In genomic region chr14:34993444-34993843, GRCh38 we compare ENCODE assay signal across 18 cellular contexts. TPM values are rescaled to one million over a fixed set of nuclear protein-coding genes. Genes with fewer than 3 reads are reported as not detected.
DNase-seq lines count a peak whose midpoint lies in the region; ATAC-seq, FAIRE-seq and TF ChIP-seq lines count a peak whose summit lies in the region.
"Had no signal": no experiment of that assay in that cellular context is flagged by ENCODE, and none has a peak within 500 bp of the region (broad histone marks: within the 10 kb centered on the region; RNA-seq: fewer than 3 reads in every experiment).

No MANE protein-coding gene starts in this region.

- H3K27ac ChIP-seq in heart right ventricle (no peak overlapping the region), RWPE1 (peak overlapping the region; percentile 25), endothelial cell of umbilical vein (ENCODE audit: insufficient read depth, low read depth, low read length) (no peak overlapping the region)
- H3K27ac ChIP-seq in CD8-positive, alpha-beta T cell (ENCODE audit: low read depth, low read length) = no peak overlapping the region
- H3K27ac ChIP-seq: C4-2B had no signal

- peaks cover 24% of the 10 kb centered on the region for H3K36me3 Mint-ChIP-seq in CD8-positive, alpha-beta T cell

- peaks cover 2% of the 10 kb centered on the region for H4K20me1 ChIP-seq in endothelial cell of umbilical vein (replicated peaks; ENCODE audit: control insufficient read depth, extremely low read depth, insufficient read depth, low read length)

- no peak for TF ChIP-seq POLR2A in endothelial cell of umbilical vein (IDR thresholded peaks at IDR 0.05; ENCODE audit: low read depth, low read length)

- no peak overlapping the region for H2AFZ ChIP-seq in endothelial cell of umbilical vein (ENCODE audit: low read depth, low read length)

- no peak overlapping the region for H3K4me3 ChIP-seq in heart right ventricle
- H3K4me3 ChIP-seq in endothelial cell of umbilical vein (replicated peaks in 1 of 3; ENCODE audit: insufficient read depth in 1 of 3, low read depth in 1 of 3, low read length in 3 of 3) = no peak overlapping the region
- H3K4me3 ChIP-seq in CD8-positive, alpha-beta T cell (ENCODE audit: low read depth, low read length) = no peak overlapping the region

- H3K9me3 Mint-ChIP-seq in CD8-positive, alpha-beta T cell = no peaks in the 10 kb centered on the region
- H3K9me3 Mint-ChIP-seq: CD4-positive, alpha-beta memory T cell; H9 had no signal

- POLR2A ChIA-PET in RWPE1 (lab: Yijun Ruan, JAX; ENCODE audit: low non-redundant PET) (interaction anchor here (0.6 kb wide), 1 partner anchor 15 kb away, joined by 3 read pairs; no protein-coding TSS in a partner anchor), endothelial cell of umbilical vein (lab: Charles Lee) (no interaction called here)
- POLR2A ChIA-PET in CD8-positive, alpha-beta T cell (lab: Charles Lee) = interaction anchor here (1.1 kb wide), 1 partner anchor 10 kb away, joined by 4 read pairs; the partner anchor contains the start of gene SRP54

- peaks cover 54% of the 10 kb centered on the region for H3K79me2 ChIP-seq in endothelial cell of umbilical vein (ENCODE audit: control insufficient read depth, insufficient read depth, low read length)

- no TSS peak for BruUV-seq in endothelial cell of umbilical vein (replicated peaks; lab: Mats Ljungman, UMichigan)

- no peak for FAIRE-seq in endothelial cell of umbilical vein (lab: Jason Lieb, UNC)
- FAIRE-seq: A204.1, D721Med, GM19239 had no signal

- H3K36me3 ChIP-seq in heart right ventricle (peaks cover 0 to 22% (median 0%) of the 10 kb centered on the region in 9 donors), endothelial cell of umbilical vein (ENCODE audit: control insufficient read depth in 2 of 2, extremely low read depth in 1 of 2, insufficient read depth in 2 of 2, low read length in 2 of 2) (no peaks in the 10 kb centered on the region)
- H3K36me3 ChIP-seq in CD8-positive, alpha-beta T cell (ENCODE audit: insufficient read depth, low read length) = peaks cover 6% of the 10 kb centered on the region
- H3K36me3 ChIP-seq: BE2C had no signal

- no peak overlapping the region for H3K4me3 Mint-ChIP-seq in CD8-positive, alpha-beta T cell
- H3K4me3 Mint-ChIP-seq: CD4-positive, alpha-beta memory T cell; H9 had no signal

- no peaks in the 10 kb centered on the region for H3K9me1 ChIP-seq in endothelial cell of umbilical vein (replicated peaks; ENCODE audit: control insufficient read depth, extremely low read depth, insufficient read depth, low read length)

- 98 to 99% methylated on average over 3 of the region's 3 CpGs for WGBS in heart right ventricle, 2 donors

- H3K9me3 ChIP-seq in heart right ventricle (no peaks in the 10 kb centered on the region), endothelial cell of umbilical vein (replicated peaks; ENCODE audit: control insufficient read depth, insufficient read depth, low read length) (no peaks in the 10 kb centered on the region)
- H3K9me3 ChIP-seq in CD8-positive, alpha-beta T cell (ENCODE audit: low read length) = no peaks in the 10 kb centered on the region
- H3K9me3 ChIP-seq: BE2C had no signal

- H3K27ac Mint-ChIP-seq in CD8-positive, alpha-beta T cell = no peak overlapping the region
- H3K27ac Mint-ChIP-seq: H9 had no signal

- CTCF ChIA-PET in RWPE1 (lab: Yijun Ruan, JAX) (interaction anchor here (0.6 kb wide), 1 partner anchor 76 kb away, joined by 3 read pairs; no protein-coding TSS in a partner anchor), endothelial cell of umbilical vein (lab: Charles Lee) (no interaction called here)
- CTCF ChIA-PET in CD8-positive, alpha-beta T cell (lab: Charles Lee) = no interaction called here

- no peaks in the 10 kb centered on the region for H3K27me3 Mint-ChIP-seq in CD8-positive, alpha-beta T cell (ENCODE audit: low read depth)
- H3K27me3 Mint-ChIP-seq: CD4-positive, alpha-beta memory T cell had no signal

- peak; percentile 6 for DNase-seq in Right ventricle myocardium superior
- DNase-seq in heart right ventricle = no peak
- no peak for DNase-seq in RWPE1 (ENCODE audit: low spot score)
- DNase-seq in endothelial cell of umbilical vein (ENCODE audit: low read depth, low spot score) = peak; percentile 24
- no peak for DNase-seq in CD8-positive, alpha-beta T cell
- no peak for DNase-seq in activated T-cell treated with anti-CD3 and anti-CD28 coated beads, Interleukin-2, amount 50 U/mL, for 48 hours
- DNase-seq: BE2C; CD4-positive, alpha-beta memory T cell; COR-L47; DMS153; GF-D8; GOT3; H9 had no signal

- intact Hi-C loops in Right ventricle myocardium superior (cut with DNase I) = no loop called here
- intact Hi-C loops in heart right ventricle (cut with DNase I) = no loop called here
- intact Hi-C loops in endothelial cell of umbilical vein (cut with micrococcal nuclease) = no loop called here
- intact Hi-C loops in CD8-positive, alpha-beta T cell (cut with DNase I, micrococcal nuclease) = no loop called here

- H3K4me1 Mint-ChIP-seq in CD8-positive, alpha-beta T cell (ENCODE audit: low read depth) = peaks cover 43% of the 10 kb centered on the region
- H3K4me1 Mint-ChIP-seq: H9 had no signal

- H3K27me3 ChIP-seq in heart right ventricle (no peaks in the 10 kb centered on the region), endothelial cell of umbilical vein (ENCODE audit: control insufficient read depth in 2 of 2, insufficient read depth in 2 of 2, low read length in 2 of 2) (no peaks in the 10 kb centered on the region)
- H3K27me3 ChIP-seq in CD8-positive, alpha-beta T cell (ENCODE audit: insufficient read depth, low read length) = no peaks in the 10 kb centered on the region
- H3K27me3 ChIP-seq: BE2C had no signal

- H3K9ac ChIP-seq in endothelial cell of umbilical vein (replicated peaks; ENCODE audit: extremely low read depth, insufficient read depth, low read length) = no peak overlapping the region

- dilution Hi-C loops in endothelial cell of umbilical vein (cut with MboI; ENCODE audit: extremely low pct_ligation_motif_present, low sequenced_read_pairs) = no loop called here

- no peak overlapping the region for H3K4me2 ChIP-seq in endothelial cell of umbilical vein (ENCODE audit: insufficient read depth, low read length)

- TF ChIP-seq CTCF in heart right ventricle (IDR thresholded peaks at IDR 0.05) (no peak), RWPE1 (conservative IDR thresholded peaks at IDR 0.05; ENCODE audit: low read depth) (no peak), endothelial cell of umbilical vein (IDR thresholded peaks at IDR 0.05; ENCODE audit: extremely low read depth in 1 of 2, insufficient read depth in 1 of 2, low read depth in 1 of 2, low read length in 2 of 2) (no peak)
- no peak for TF ChIP-seq CTCF in CD8-positive, alpha-beta T cell (IDR thresholded peaks at IDR 0.05)

- H3K4me1 ChIP-seq in heart right ventricle = peaks cover 0 to 17% (median 5%) of the 10 kb centered on the region in 9 donors
- H3K4me1 ChIP-seq in endothelial cell of umbilical vein (ENCODE audit: control insufficient read depth, extremely low read depth, insufficient read depth, low read length) = peaks cover 4% of the 10 kb centered on the region
- peaks cover 8% of the 10 kb centered on the region for H3K4me1 ChIP-seq in CD8-positive, alpha-beta T cell (ENCODE audit: insufficient read depth, low read length)
- H3K4me1 ChIP-seq: BE2C had no signal

- ATAC-seq in Right ventricle myocardium superior (ENCODE audit: poor library complexity) (no peak), heart right ventricle (no peak), HG02973 (IDR thresholded peaks at IDR 0.05; ENCODE audit: unreplicated experiment) (no peak)
- ATAC-seq in CD8-positive, alpha-beta T cell = no peak

TF ChIP-seq in endothelial cell of umbilical vein, 7 proteins besides CTCF, POLR2A, EP300 and RAD21:
- TF ChIP-seq POLR2AphosphoS5 (IDR thresholded peaks at IDR 0.05; ENCODE audit: insufficient read depth, low read depth, low read length) = no peak
- no peak for TF ChIP-seq JUN (IDR thresholded peaks at IDR 0.05; ENCODE audit: borderline replicate concordance, insufficient read depth, insufficient read length, low read depth)
- TF ChIP-seq EZH2 (IDR thresholded peaks at IDR 0.05; ENCODE audit: borderline replicate concordance, low read depth, low read length, severe bottlenecking) = no peak
- TF ChIP-seq MAX (IDR thresholded peaks at IDR 0.05; ENCODE audit: insufficient read depth, insufficient read length) = no peak
- TF ChIP-seq GATA2 (IDR thresholded peaks at IDR 0.05; ENCODE audit: insufficient read depth, insufficient read length, low read depth, low read length) = no peak
TF ChIP-seq in endothelial cell of umbilical vein: peak in this region for 0.

RNA-seq across cellular contexts. Expression of gene SRP54, which starts 10.7 kb away (rescaled TPM):
- total RNA-seq in Right ventricle myocardium superior (26.4 TPM), heart right ventricle (10 to 100 TPM; 29.2 to 38.2 (median 34.6) TPM), endothelial cell of umbilical vein (60.7 and 63.7 TPM in 2 replicates)
- polyA plus RNA-seq in heart right ventricle (10 to 100 TPM; 14.9 to 39.9 TPM), endothelial cell of umbilical vein (22.6 and 32.8 TPM in 2 replicates)
- 34.3 and 35.3 TPM in 2 replicates for polyA plus RNA-seq in endothelial cell of umbilical vein (2011; cell fraction: cytosol; rRNA removed)
- polyA plus RNA-seq in endothelial cell of umbilical vein (2011; cell fraction: nucleus; rRNA removed) = 55.0 and 62.7 TPM in 2 replicates
- polyA plus RNA-seq in endothelial cell of umbilical vein (2012) = 50.2 and 69.1 TPM in 2 replicates
- 25.2 and 25.3 TPM in 2 replicates for polyA minus RNA-seq in endothelial cell of umbilical vein
- polyA minus RNA-seq in endothelial cell of umbilical vein (2011; cell fraction: cytosol; rRNA and poly(A)+ RNA removed) = 23.9 TPM
- polyA minus RNA-seq in endothelial cell of umbilical vein (2011; cell fraction: nucleus; rRNA and poly(A)+ RNA removed) = 40.1 and 43.4 TPM in 2 replicates
- total RNA-seq in CD8-positive, alpha-beta T cell = 10 to 100 TPM; 40.4 to 42.4 TPM

RNA-seq across cellular contexts. Expression of gene FAM177A1, which starts 52.6 kb away (rescaled TPM):
- total RNA-seq in Right ventricle myocardium superior (52.8 TPM), heart right ventricle (100 to 1,000 TPM in 6 of 10 donors, 10 to 100 TPM in 4; 68.1 to 122 (median 104) TPM), endothelial cell of umbilical vein (48.2 and 64.1 TPM in 2 replicates)
- polyA plus RNA-seq in heart right ventricle (10 to 100 TPM; 45.9 to 76.3 TPM), endothelial cell of umbilical vein (19.9 and 22.1 TPM in 2 replicates)
- 25.0 and 25.3 TPM in 2 replicates for polyA plus RNA-seq in endothelial cell of umbilical vein (2011; cell fraction: cytosol; rRNA removed)
- polyA plus RNA-seq in endothelial cell of umbilical vein (2011; cell fraction: nucleus; rRNA removed) = 12.2 and 14.5 TPM in 2 replicates
- polyA plus RNA-seq in endothelial cell of umbilical vein (2012) = 45.5 and 46.8 TPM in 2 replicates
- polyA minus RNA-seq in endothelial cell of umbilical vein = 7.0 and 15.4 TPM in 2 replicates
- 19.0 TPM for polyA minus RNA-seq in endothelial cell of umbilical vein (2011; cell fraction: cytosol; rRNA and poly(A)+ RNA removed)
- polyA minus RNA-seq in endothelial cell of umbilical vein (2011; cell fraction: nucleus; rRNA and poly(A)+ RNA removed) = 8.7 and 12.9 TPM in 2 replicates
- total RNA-seq in CD8-positive, alpha-beta T cell = 100 to 1,000 TPM; 227 to 230 TPM

Comparison
In these comparisons a context has a peak if more than half of its experiments do, and no peak if none do; other contexts are left out.
1. DNase-seq: peak in Right ventricle myocardium superior (single experiment) and endothelial cell of umbilical vein (single experiment); none in heart right ventricle (0 of 2), RWPE1 (single experiment), CD8-positive, alpha-beta T cell (0 of 7) and activated T-cell treated with anti-CD3 and anti-CD28 coated beads, Interleukin-2, amount 50 U/mL, for 48 hours (0 of 2).